In genomic region chr6:111758608-111759293, GRCh38 we compare ENCODE assay signal across 12 cellular contexts.
DNase-seq lines count a peak whose midpoint lies in the region; ATAC-seq and TF ChIP-seq lines count a peak whose summit lies in the region.
"Had no signal": no experiment of that assay in that cellular context is flagged by ENCODE, and none has a peak within 500 bp of the region (broad histone marks: within the 10 kb centered on the region; RNA-seq: fewer than 3 reads in every experiment).

No MANE protein-coding gene starts in this region.

- peaks cover 77% of the 10 kb centered on the region for H3K36me3 Mint-ChIP-seq in activated naive CD8-positive, alpha-beta T cell treated with anti-CD3 and anti-CD28 coated beads for 36 hours

- DNase-seq in right atrium auricular region (ENCODE audit: low spot score) = no peak
- DNase-seq in cardiac septum (ENCODE audit: low spot score) = no peak
- DNase-seq in activated naive CD8-positive, alpha-beta T cell treated with anti-CD3 and anti-CD28 coated beads for 36 hours = no peak
- no peak for DNase-seq in nucleus accumbens (lab: John Stamatoyannopoulos, UW)
- no peak for DNase-seq in SW 1271 (lab: John Stamatoyannopoulos, UW)
- DNase-seq: cerebellar nuclear complex, psoas muscle had no signal

- H3K27me3 ChIP-seq in right atrium auricular region (no peaks in the 10 kb centered on the region), mononuclear cell (ENCODE audit: insufficient read depth, low read length) (no peaks in the 10 kb centered on the region)

- H3K27ac Mint-ChIP-seq in activated naive CD8-positive, alpha-beta T cell treated with anti-CD3 and anti-CD28 coated beads for 36 hours = peak overlapping the region; percentile 97

- WGBS in urinary bladder = 83% methylated on average over 11 of the region's 11 CpGs

- H3K4me3 Mint-ChIP-seq in activated naive CD8-positive, alpha-beta T cell treated with anti-CD3 and anti-CD28 coated beads for 36 hours = peak overlapping the region; percentile 86

- intact Hi-C loops in cardiac septum (cut with DNase I) = no loop called here

- no peaks in the 10 kb centered on the region for H3K27me3 Mint-ChIP-seq in activated naive CD8-positive, alpha-beta T cell treated with anti-CD3 and anti-CD28 coated beads for 36 hours

- no peak for ATAC-seq in GM21447 (IDR thresholded peaks at IDR 0.05; ENCODE audit: unreplicated experiment)
- ATAC-seq: psoas muscle had no signal

- H3K27ac ChIP-seq in right atrium auricular region = peak overlapping the region; percentile 3 to 31
- H3K27ac ChIP-seq in urinary bladder (ENCODE audit: low read depth) = no peak overlapping the region
- H3K27ac ChIP-seq: C4-2B, psoas muscle had no signal

- TF ChIP-seq CTCF in right atrium auricular region (IDR thresholded peaks at IDR 0.05) = no peak

- H3K36me3 ChIP-seq in right atrium auricular region (no peaks in the 10 kb centered on the region), urinary bladder (ENCODE audit: insufficient read depth) (no peaks in the 10 kb centered on the region)
- H3K36me3 ChIP-seq: HAP-1 had no signal

- H3K4me3 ChIP-seq in right atrium auricular region (no peak overlapping the region), mononuclear cell (ENCODE audit: low read length) (peak overlapping the region; percentile 34), urinary bladder (ENCODE audit: low read depth, low read length) (peak overlapping the region; percentile 7)
- H3K4me3 ChIP-seq: HAP-1, psoas muscle had no signal

- peaks cover 85% of the 10 kb centered on the region for H3K4me1 Mint-ChIP-seq in activated naive CD8-positive, alpha-beta T cell treated with anti-CD3 and anti-CD28 coated beads for 36 hours

- H3K4me1 ChIP-seq in right atrium auricular region = peaks cover 0 to 71% of the 10 kb centered on the region in 2 donors
- H3K4me1 ChIP-seq in mononuclear cell (ENCODE audit: insufficient read depth, low read length) = peaks cover 49% of the 10 kb centered on the region
- H3K4me1 ChIP-seq in urinary bladder (ENCODE audit: insufficient read depth) = no peaks in the 10 kb centered on the region
- H3K4me1 ChIP-seq: HAP-1, psoas muscle had no signal

- H3K9me3 Mint-ChIP-seq in activated naive CD8-positive, alpha-beta T cell treated with anti-CD3 and anti-CD28 coated beads for 36 hours = no peaks in the 10 kb centered on the region

- H3K9me3 ChIP-seq in right atrium auricular region (no peaks in the 10 kb centered on the region), mononuclear cell (ENCODE audit: low read depth, low read length) (no peaks in the 10 kb centered on the region)
- H3K9me3 ChIP-seq: HAP-1, psoas muscle had no signal

Comparison
In these comparisons a context has a peak if more than half of its experiments do, and no peak if none do; other contexts are left out.
1. H3K4me3 ChIP-seq: peak in mononuclear cell (single experiment) and urinary bladder (single experiment); none in right atrium auricular region (0 of 2).